20 cellular contexts compared by ENCODE assay signal in genomic region chr21:18677632-18678031, GRCh38.
"Had no signal": no experiment of that assay in that cellular context is flagged by ENCODE, and none has a peak within 500 bp of the region (broad histone marks: within the 10 kb centered on the region; RNA-seq: fewer than 3 reads in every experiment).

No MANE protein-coding gene starts in this region.

- ATAC-seq: activated CD4-positive, alpha-beta T cell treated with anti-CD3 and anti-CD28 coated beads for 36 hours; HepG2; PC-3 had no signal

- H3K27ac ChIP-seq: adrenal gland, WERI-Rb-1 had no signal

- DNase-seq: activated CD4-positive, alpha-beta memory T cell treated with anti-CD3 and anti-CD28 coated beads, Interleukin-2, amount 10 ng/mL, durations not matched to agents 7 days and 5 days; activated CD4-positive, alpha-beta T cell treated with anti-CD3 and anti-CD28 coated beads for 36 hours; activated CD4-positive, alpha-beta T cell treated with anti-CD3 and anti-CD28 coated beads, Interleukin-2, amount 50 U/mL, for 1 hour; activated CD8-positive, alpha-beta memory T cell treated with anti-CD3 and anti-CD28 coated beads, Interleukin-2, amount 50 U/mL, for 4 hours; activated naive CD4-positive, alpha-beta T cell treated with anti-CD3 and anti-CD28 coated beads, Interleukin-2, amount 50 U/mL, for 16 hours; activated naive CD8-positive, alpha-beta T cell treated with anti-CD3 and anti-CD28 coated beads, Interleukin-2, amount 10 ng/mL, durations not matched to agents 7 days and 5 days; adrenal gland; MG63; MV-4-11; NCI-H1092 treated with DMSO at 0.1 percent for 48 hours; NCI-H1436 treated with DMSO at 0.1 percent for 48 hours; NCI-H2029; NCI-H446; NCI-H524; NCI-H82; PC-3; SHP77 treated with DMSO at 0.1 percent for 48 hours; T-helper 1 cell; WERI-Rb-1 had no signal
